In genomic region chr11:72646472-72646871, GRCh38 we compare ENCODE assay signal across 31 cellular contexts. TPM values are rescaled to one million over a fixed set of nuclear protein-coding genes. Genes with fewer than 3 reads are reported as not detected.
"Had no signal": no experiment of that assay in that cellular context is flagged by ENCODE, and none has a peak within 500 bp of the region (broad histone marks: within the 10 kb centered on the region; RNA-seq: fewer than 3 reads in every experiment).

No MANE protein-coding gene starts in this region.

- H3K27ac ChIP-seq: adrenal gland, breast epithelium, cardiac muscle cell, colonic mucosa, epithelial cell of prostate, esophagus squamous epithelium, gastroesophageal sphincter had no signal

- H3K27me3 ChIP-seq: adrenal gland, breast epithelium, gastroesophageal sphincter had no signal

- ATAC-seq: activated CD4-positive, alpha-beta T cell treated with anti-CD3 and anti-CD28 coated beads for 36 hours; activated naive CD8-positive, alpha-beta T cell treated with anti-CD3 and anti-CD28 coated beads, Interleukin-2, amount 50 U/mL, for 24 hours; activated T-cell treated with anti-CD3 and anti-CD28 coated beads, Interleukin-2, amount 50 U/mL, for 4 hours; gastroesophageal sphincter had no signal

- H3K4me3 Mint-ChIP-seq: activated CD4-positive, alpha-beta memory T cell treated with anti-CD3 and anti-CD28 coated beads, Interleukin-2, amount 10 ng/mL, durations not matched to agents 7 days and 5 days; activated CD4-positive, alpha-beta T cell treated with anti-CD3 and anti-CD28 coated beads for 36 hours; activated CD4-positive, alpha-beta T cell treated with anti-CD3 and anti-CD28 coated beads, Interleukin-2, amount 10 ng/mL, durations not matched to agents 7 days and 5 days; activated naive CD4-positive, alpha-beta T cell treated with anti-CD3 and anti-CD28 coated beads for 36 hours; activated naive CD4-positive, alpha-beta T cell treated with anti-CD3 and anti-CD28 coated beads, Interleukin-2, amount 50 U/mL, for 24 hours; activated naive CD8-positive, alpha-beta T cell treated with anti-CD3 and anti-CD28 coated beads for 36 hours; activated naive CD8-positive, alpha-beta T cell treated with anti-CD3 and anti-CD28 coated beads, Interleukin-2, amount 50 U/mL, for 24 hours; activated T-cell treated with anti-CD3 and anti-CD28 coated beads, Interleukin-2, amount 50 U/mL, for 4 hours; brain had no signal

- H3K9me3 ChIP-seq: adrenal gland, breast epithelium, colonic mucosa, esophagus squamous epithelium, gastroesophageal sphincter had no signal

- H3K4me1 ChIP-seq: breast epithelium had no signal

- H3K36me3 Mint-ChIP-seq: activated naive CD4-positive, alpha-beta T cell treated with anti-CD3 and anti-CD28 coated beads, Interleukin-2, amount 50 U/mL, for 24 hours; activated naive CD8-positive, alpha-beta T cell treated with anti-CD3 and anti-CD28 coated beads for 36 hours; brain had no signal

- H3K36me3 ChIP-seq: adrenal gland, breast epithelium, cardiac muscle cell, colonic mucosa, esophagus squamous epithelium, gastroesophageal sphincter had no signal

- H3K4me1 Mint-ChIP-seq: activated CD4-positive, alpha-beta T cell treated with anti-CD3 and anti-CD28 coated beads for 36 hours; activated CD4-positive, alpha-beta T cell treated with anti-CD3 and anti-CD28 coated beads, Interleukin-2, amount 10 ng/mL, durations not matched to agents 7 days and 5 days; activated naive CD4-positive, alpha-beta T cell treated with anti-CD3 and anti-CD28 coated beads, Interleukin-2, amount 50 U/mL, for 24 hours; activated naive CD8-positive, alpha-beta T cell treated with anti-CD3 and anti-CD28 coated beads for 36 hours had no signal

- H3K27ac Mint-ChIP-seq: activated CD4-positive, alpha-beta memory T cell treated with anti-CD3 and anti-CD28 coated beads, Interleukin-2, amount 10 ng/mL, durations not matched to agents 7 days and 5 days; activated CD4-positive, alpha-beta T cell treated with anti-CD3 and anti-CD28 coated beads for 36 hours; activated CD4-positive, alpha-beta T cell treated with anti-CD3 and anti-CD28 coated beads, Interleukin-2, amount 10 ng/mL, durations not matched to agents 7 days and 5 days; activated naive CD4-positive, alpha-beta T cell treated with anti-CD3 and anti-CD28 coated beads for 36 hours; activated naive CD4-positive, alpha-beta T cell treated with anti-CD3 and anti-CD28 coated beads, Interleukin-2, amount 50 U/mL, for 24 hours; activated naive CD8-positive, alpha-beta T cell treated with anti-CD3 and anti-CD28 coated beads for 36 hours; activated naive CD8-positive, alpha-beta T cell treated with anti-CD3 and anti-CD28 coated beads, Interleukin-2, amount 50 U/mL, for 24 hours; activated T-helper 2 cell treated with anti-CD3 and anti-CD28 coated beads, Interferon-gamma antibody, Interleukin-2, Interleukin-4, amounts not matched to agents 10 μg/mL and 5 μg/mL and 100 μg/mL, durations not matched to agents 14 hours and 24 hours and 36 hours; brain had no signal

- FAIRE-seq: endometrium, endothelial cell of umbilical vein had no signal

- DNase-seq: activated CD4-positive, alpha-beta memory T cell treated with anti-CD3 and anti-CD28 coated beads, Interleukin-2, amount 10 ng/mL, durations not matched to agents 7 days and 5 days; activated CD4-positive, alpha-beta T cell treated with anti-CD3 and anti-CD28 coated beads for 36 hours; activated CD4-positive, alpha-beta T cell treated with anti-CD3 and anti-CD28 coated beads, Interleukin-2, amount 10 ng/mL, durations not matched to agents 7 days and 5 days; activated CD4-positive, alpha-beta T cell treated with anti-CD3 and anti-CD28 coated beads, Interleukin-2, amount 50 U/mL, for 4 hours; activated CD4-positive, CD25-positive, alpha-beta regulatory T cell; activated CD4-positive, CD25-positive, alpha-beta regulatory T cell treated with anti-CD3 and anti-CD28 coated beads, Interleukin-2, amount 50 U/mL, for 72 hours; activated CD8-positive, alpha-beta memory T cell treated with anti-CD3 and anti-CD28 coated beads, Interleukin-2, amount 50 U/mL, for 48 hours; activated effector memory CD4-positive, alpha-beta T cell treated with anti-CD3 and anti-CD28 coated beads, Interleukin-2, amount 50 U/mL, for 16 hours; activated naive CD4-positive, alpha-beta T cell treated with anti-CD3 and anti-CD28 coated beads for 36 hours; activated naive CD8-positive, alpha-beta T cell treated with anti-CD3 and anti-CD28 coated beads for 36 hours; activated naive CD8-positive, alpha-beta T cell treated with anti-CD3 and anti-CD28 coated beads, Interleukin-2, amount 50 U/mL, for 24 hours; activated T-cell treated with anti-CD3 and anti-CD28 coated beads, Interleukin-2, amount 50 U/mL, for 4 hours; adrenal gland; amygdala; aorta; central memory CD4-positive, alpha-beta T cell; cerebellar nuclear complex; colonic mucosa; effector CD8-positive, alpha-beta T cell; esophagus squamous epithelium; foreskin melanocyte; T-helper 2 cell had no signal

- H3K9me3 Mint-ChIP-seq: activated CD4-positive, alpha-beta memory T cell treated with anti-CD3 and anti-CD28 coated beads, Interleukin-2, amount 10 ng/mL, durations not matched to agents 7 days and 5 days; activated CD4-positive, alpha-beta T cell treated with anti-CD3 and anti-CD28 coated beads, Interleukin-2, amount 10 ng/mL, durations not matched to agents 7 days and 5 days; activated naive CD4-positive, alpha-beta T cell treated with anti-CD3 and anti-CD28 coated beads for 36 hours; activated naive CD4-positive, alpha-beta T cell treated with anti-CD3 and anti-CD28 coated beads, Interleukin-2, amount 50 U/mL, for 24 hours; activated naive CD8-positive, alpha-beta T cell treated with anti-CD3 and anti-CD28 coated beads for 36 hours; activated naive CD8-positive, alpha-beta T cell treated with anti-CD3 and anti-CD28 coated beads, Interleukin-2, amount 50 U/mL, for 24 hours; activated T-cell treated with anti-CD3 and anti-CD28 coated beads, Interleukin-2, amount 50 U/mL, for 4 hours; activated T-helper 2 cell treated with anti-CD3 and anti-CD28 coated beads, Interferon-gamma antibody, Interleukin-2, Interleukin-4, amounts not matched to agents 10 μg/mL and 5 μg/mL and 100 μg/mL, durations not matched to agents 14 hours and 24 hours and 36 hours; brain had no signal

- H3K4me3 ChIP-seq: adrenal gland, breast epithelium, cardiac muscle cell, colonic mucosa, esophagus squamous epithelium, gastroesophageal sphincter had no signal

RNA-seq across cellular contexts. Expression of gene PDE2A, which starts 27.8 kb away (rescaled TPM):
- polyA plus RNA-seq: cardiac muscle cell had no signal
